ENCODE assay signal across 1 cellular context in genomic region chr18:76619342-76620315, GRCh38.
TF ChIP-seq lines count a peak whose summit lies in the region.

No MANE protein-coding gene starts in this region.

TF ChIP-seq in GM12878, 131 proteins besides CTCF, POLR2A, EP300 and RAD21 (continued from another document):
- TF ChIP-seq ZBTB40 (IDR thresholded peaks at IDR 0.05; ENCODE audit: borderline replicate concordance): no peak
- no peak for TF ChIP-seq PAX8 (IDR thresholded peaks at IDR 0.05)
- TF ChIP-seq BCL11A (IDR thresholded peaks at IDR 0.05; ENCODE audit: low read depth, low read length): no peak
- TF ChIP-seq IKZF1 (conservative IDR thresholded peaks at IDR 0.05): no peak
- no peak for TF ChIP-seq SMAD5 (IDR thresholded peaks at IDR 0.05; ENCODE audit: low read depth)
- no peak for TF ChIP-seq ZNF274 (IDR thresholded peaks at IDR 0.05; ENCODE audit: insufficient read depth, insufficient read length)
- TF ChIP-seq NR2C1 (IDR thresholded peaks at IDR 0.05): no peak
- no peak for TF ChIP-seq HSF1 (IDR thresholded peaks at IDR 0.05; ENCODE audit: low read depth, low read length)
- no peak for TF ChIP-seq ZBTB4 (CRISPR knock-in tag; IDR thresholded peaks at IDR 0.05)
- TF ChIP-seq RFX5 (IDR thresholded peaks at IDR 0.05; ENCODE audit: low read depth, low read length): no peak
